Comparison of ENCODE assay signal across 8 cellular contexts in the genomic region with DNA sequence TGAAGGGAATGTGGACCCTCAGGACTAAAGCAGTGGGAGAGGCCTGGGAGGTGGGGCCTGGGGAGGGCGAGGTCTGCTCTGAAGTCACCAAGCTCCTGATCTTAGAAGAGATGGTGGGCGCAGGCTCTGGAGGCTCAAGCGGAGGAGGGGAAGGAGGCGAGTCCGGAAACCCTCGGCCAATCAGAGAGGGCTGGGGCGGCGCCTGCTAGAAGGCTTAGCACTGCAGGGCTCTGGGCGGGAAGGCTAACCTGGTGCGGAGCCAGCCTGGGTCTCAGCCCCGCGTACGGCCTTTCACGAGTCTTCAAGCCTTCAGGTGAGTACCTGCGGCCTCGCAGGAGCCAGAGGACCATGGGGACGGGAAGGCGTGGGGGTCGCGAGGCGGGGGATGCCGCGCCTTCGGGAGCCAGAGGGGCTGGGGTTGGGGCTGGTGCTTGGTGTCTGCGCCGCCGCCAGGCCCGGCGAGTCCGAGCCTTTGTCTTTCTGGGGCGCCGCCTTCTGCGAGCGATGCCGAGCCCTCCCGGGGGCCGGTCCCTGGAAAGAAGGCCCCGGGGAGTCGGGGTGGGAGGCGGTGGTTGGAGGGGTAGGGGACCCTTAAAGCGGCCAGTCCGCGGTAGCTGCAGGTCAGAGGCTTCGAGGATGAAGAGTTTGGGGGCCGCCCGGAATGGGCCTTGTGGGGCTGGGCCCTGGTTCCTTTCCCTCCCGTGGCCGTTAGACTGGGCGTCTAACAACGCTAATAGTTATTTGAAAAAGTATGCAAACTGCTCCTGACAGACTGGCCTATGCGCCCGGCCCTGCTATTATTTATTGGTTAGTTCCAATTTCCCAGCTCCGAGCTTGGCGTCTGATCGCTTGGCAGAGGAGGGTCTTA. TPM values are rescaled to one million over a fixed set of nuclear protein-coding genes. Genes with fewer than 3 reads are reported as not detected.
DNase-seq lines count a peak whose midpoint lies in the region; ATAC-seq, FAIRE-seq and TF ChIP-seq lines count a peak whose summit lies in the region.
"Not testable (repeated sequence)": the region's sequence is repeated elsewhere in the genome, so short reads cannot be mapped to it uniquely, and the experiment has no call there.

Gene TMSB15B, plus strand, starts transcription at position 217 of the 868 bp plus-strand sequence.

- POLR2A ChIA-PET in Panc1 (lab: Charles Lee) = not testable (repeated sequence)

- peak; percentile 86 for FAIRE-seq in GM18507 (lab: Jason Lieb, UNC)

- not testable (repeated sequence) for TF ChIP-seq CTCF in Panc1 (IDR thresholded peaks at IDR 0.05); mammary epithelial cell (conservative IDR thresholded peaks at IDR 0.05 in 1 of 2, IDR thresholded peaks at IDR 0.05 in 1 of 2; ENCODE audit: extremely low read depth in 1 of 2, insufficient read depth in 1 of 2, low read depth in 1 of 2, low read length in 2 of 2); kidney epithelial cell (IDR thresholded peaks at IDR 0.05; ENCODE audit: insufficient read depth, low read length, poor library complexity, severe bottlenecking)

- in situ Hi-C loops in Panc1 (cut with HindIII; ENCODE audit: low pct_unique_long_range_greater_than_20kb, low sequenced_read_pairs); mammary epithelial cell (cut with MboI; ENCODE audit: low sequenced_read_pairs in 2 of 2): not testable (repeated sequence)

- intact Hi-C loops in Panc1 (cut with micrococcal nuclease; ENCODE audit: unreplicated experiment); mammary epithelial cell (cut with micrococcal nuclease): not testable (repeated sequence)

- H3K79me2 ChIP-seq in mammary epithelial cell (ENCODE audit: insufficient read depth, low read length) = not testable (repeated sequence)

- not testable (repeated sequence) for DNase-seq in GM18507 (ENCODE audit: extremely low spot score, insufficient read length, low read depth); Panc1 (ENCODE audit: low read depth, low spot score); mammary epithelial cell; kidney epithelial cell (ENCODE audit: low read depth); stimulated activated effector memory CD8-positive, alpha-beta T cell treated with anti-CD3 and anti-CD28 coated beads, Interleukin-12 subunit alpha, Interleukin-12 subunit beta, amount 100 ng/mL, for 72 hours (ENCODE audit: low spot score in 2 of 2)

- not testable (repeated sequence) for H3K9me3 ChIP-seq in Panc1 (ENCODE audit: control insufficient read depth, insufficient read depth, low read depth, low read length); mammary epithelial cell (replicated peaks; ENCODE audit: insufficient read depth, low read length)

- not testable (repeated sequence) for H3K36me3 Mint-ChIP-seq in stimulated activated effector memory CD8-positive, alpha-beta T cell treated with anti-CD3 and anti-CD28 coated beads, Interleukin-12 subunit alpha, Interleukin-12 subunit beta, amount 100 ng/mL, for 72 hours

- BruUV-seq in Panc1 (replicated peaks; lab: Mats Ljungman, UMichigan); mammary epithelial cell (replicated peaks; lab: Mats Ljungman, UMichigan): not testable (repeated sequence)

- H3K27ac Mint-ChIP-seq in stimulated activated effector memory CD8-positive, alpha-beta T cell treated with anti-CD3 and anti-CD28 coated beads, Interleukin-12 subunit alpha, Interleukin-12 subunit beta, amount 100 ng/mL, for 72 hours = not testable (repeated sequence)

- ATAC-seq in GM19468 (IDR thresholded peaks at IDR 0.05; ENCODE audit: extremely low read depth, unreplicated experiment) = peak; percentile 41
- ATAC-seq in HG02642 (IDR thresholded peaks at IDR 0.05; ENCODE audit: poor library complexity, unreplicated experiment) = peak; percentile 99
- peak; percentile 97 for ATAC-seq in HG03159 (IDR thresholded peaks at IDR 0.05; ENCODE audit: unreplicated experiment)
- peak; percentile 99 for ATAC-seq in Panc1
- peak; percentile 90 for ATAC-seq in stimulated activated effector memory CD8-positive, alpha-beta T cell treated with anti-CD3 and anti-CD28 coated beads, Interleukin-12 subunit alpha, Interleukin-12 subunit beta, amount 100 ng/mL, for 72 hours

- not testable (repeated sequence) for H3K4me3 Mint-ChIP-seq in stimulated activated effector memory CD8-positive, alpha-beta T cell treated with anti-CD3 and anti-CD28 coated beads, Interleukin-12 subunit alpha, Interleukin-12 subunit beta, amount 100 ng/mL, for 72 hours

- H3K4me2 ChIP-seq in mammary epithelial cell (ENCODE audit: insufficient read depth, low read depth, low read length) = not testable (repeated sequence)

- H4K20me1 ChIP-seq in mammary epithelial cell (ENCODE audit: insufficient read depth, low read length) = not testable (repeated sequence)

- CTCF ChIA-PET in Panc1 (lab: Charles Lee); mammary epithelial cell (lab: Charles Lee; ENCODE audit: low non-redundant PET): not testable (repeated sequence)

- H3K36me3 ChIP-seq in Panc1 (ENCODE audit: control insufficient read depth, insufficient read depth, low read length); mammary epithelial cell (ENCODE audit: insufficient read depth, low read length); kidney epithelial cell (ENCODE audit: control insufficient read depth, insufficient read depth, low read length): not testable (repeated sequence)

- H3K9me3 Mint-ChIP-seq in stimulated activated effector memory CD8-positive, alpha-beta T cell treated with anti-CD3 and anti-CD28 coated beads, Interleukin-12 subunit alpha, Interleukin-12 subunit beta, amount 100 ng/mL, for 72 hours = not testable (repeated sequence)

- H2AFZ ChIP-seq in mammary epithelial cell (ENCODE audit: low read depth, low read length) = not testable (repeated sequence)

- dilution Hi-C loops in mammary epithelial cell (cut with HindIII; ENCODE audit: low sequenced_read_pairs) = not testable (repeated sequence)

- not testable (repeated sequence) for H3K27me3 ChIP-seq in Panc1 (ENCODE audit: control insufficient read depth, insufficient read depth, low read length); mammary epithelial cell (ENCODE audit: insufficient read depth, low read length); kidney epithelial cell (ENCODE audit: control insufficient read depth, insufficient read depth, low read length)

- H3K4me1 Mint-ChIP-seq in stimulated activated effector memory CD8-positive, alpha-beta T cell treated with anti-CD3 and anti-CD28 coated beads, Interleukin-12 subunit alpha, Interleukin-12 subunit beta, amount 100 ng/mL, for 72 hours = not testable (repeated sequence)

- H3K27ac ChIP-seq in Panc1 (ENCODE audit: low read length); mammary epithelial cell (ENCODE audit: insufficient read depth, low read depth, low read length): not testable (repeated sequence)

- H3K9ac ChIP-seq in mammary epithelial cell (ENCODE audit: insufficient read depth, low read length) = not testable (repeated sequence)

- not testable (repeated sequence) for H3K4me1 ChIP-seq in Panc1 (ENCODE audit: control insufficient read depth, insufficient read depth, low read length); mammary epithelial cell (ENCODE audit: insufficient read depth, low read length)

- H3K4me3 ChIP-seq in Panc1 (ENCODE audit: low read depth in 2 of 2, low read length in 2 of 2); mammary epithelial cell (replicated peaks in 1 of 3; ENCODE audit: insufficient read depth in 1 of 3, low read depth in 2 of 3, low read length in 3 of 3); kidney epithelial cell (ENCODE audit: low read depth, low read length): not testable (repeated sequence)

- no CpG with 5 or more reads among the region's 55 CpGs for WGBS in mammary epithelial cell (ENCODE audit: low coverage, missing lambda C conversion rate)

RNA-seq across cellular contexts. Expression of gene TMSB15B, which starts in this region (rescaled TPM):
- total RNA-seq in Panc1 (2021; ENCODE audit: unreplicated experiment) (10.4 TPM), mammary epithelial cell (10 to 100 TPM; 10.3 to 12.1 TPM), kidney epithelial cell (9.2 and 16.2 TPM in 2 replicates)
- polyA plus RNA-seq in Panc1 (2012; ENCODE audit: insufficient read length) = 4.1 TPM
- polyA plus RNA-seq in mammary epithelial cell = 17.1 TPM
- 0.26 TPM for polyA minus RNA-seq in mammary epithelial cell

Comparison
In these comparisons a context has a peak if more than half of its experiments do, and no peak if none do; other contexts are left out.
1. ATAC-seq: peak in every context shown above with its lines; median percentile 99 in HG02642; 99 in Panc1; 97 in HG03159; 90 in stimulated activated effector memory CD8-positive, alpha-beta T cell treated with anti-CD3 and anti-CD28 coated beads, Interleukin-12 subunit alpha, Interleukin-12 subunit beta, amount 100 ng/mL, for 72 hours; 41 in GM19468.